Comparison of ENCODE assay signal across 8 cellular contexts in genomic region chr11:75524576-75525432, GRCh38. TPM values are rescaled to one million over a fixed set of nuclear protein-coding genes. Genes with fewer than 3 reads are reported as not detected.
DNase-seq lines count a peak whose midpoint lies in the region; ATAC-seq, FAIRE-seq and TF ChIP-seq lines count a peak whose summit lies in the region.

No MANE protein-coding gene starts in this region.

- H3K9me3 ChIP-seq in body of pancreas (no peaks in the 10 kb centered on the region), HepG2 (ENCODE audit: low read length) (no peaks in the 10 kb centered on the region), stomach (no peaks in the 10 kb centered on the region)

- H3K27me3 ChIP-seq in body of pancreas (no peaks in the 10 kb centered on the region), HepG2 (ENCODE audit: control insufficient read depth in 1 of 2, insufficient read depth in 2 of 2, low read length in 2 of 2) (no peaks in the 10 kb centered on the region), stomach (peaks cover 0 to 26% (median 12%) of the 10 kb centered on the region in 3 donors)

- H3K36me3 ChIP-seq in body of pancreas (replicated peaks in 1 of 2; ENCODE audit: insufficient read depth in 1 of 2, low read depth in 2 of 2): no peaks in the 10 kb centered on the region
- peaks cover 0 to 3% of the 10 kb centered on the region in 2 experiments; a peak in 1 of 5 replicates for H3K36me3 ChIP-seq in HepG2 (replicated peaks in 1 of 2; ENCODE audit: control insufficient read depth in 1 of 2, insufficient read depth in 2 of 2, low read length in 2 of 2)
- no peaks in the 10 kb centered on the region for H3K36me3 ChIP-seq in stomach

- ATAC-seq in body of pancreas: no peak
- ATAC-seq in HepG2: peak; percentile 15

- BruUV-seq in HepG2 (replicated peaks; lab: Mats Ljungman, UMichigan): no TSS peak

- in situ Hi-C loops in HepG2 (cut with HindIII; ENCODE audit: extremely low pct_ligation_motif_present, low pct_unique_long_range_greater_than_20kb): no loop called here

- peak overlapping the region; percentile 81 for H3K9ac ChIP-seq in HepG2 (ENCODE audit: insufficient read depth, low read depth, low read length)

- DNase-seq in CD1c-positive myeloid dendritic cell (ENCODE audit: extremely low spot score) (peak; percentile 62), H54 (ENCODE audit: insufficient read length, low spot score) (peak; percentile 87), RPMI7951 (ENCODE audit: low read depth) (peak; percentile 41), body of pancreas (peak in 3 of 4 donors; percentile 27 to 37 (median 28)), HepG2 (ENCODE audit: low spot score) (no peak), stomach (peak; percentile 27), NCI-H1105 (lab: John Stamatoyannopoulos, UW) (no peak), NCI-H1694 treated with DMSO at 0.1 percent for 48 hours (lab: John Stamatoyannopoulos, UW) (no peak)

- H3K27ac ChIP-seq in body of pancreas (peak overlapping the region in 2 of 4 donors; percentile 50 to 77), HepG2 (ENCODE audit: extremely low read length, insufficient read depth, low read length) (peak overlapping the region; percentile 79), stomach (peak overlapping the region in 2 of 5 donors; percentile 58 to 73)

- TF ChIP-seq EP300 in HepG2 (IDR thresholded peaks at IDR 0.05; ENCODE audit: low read depth in 2 of 2, low read length in 2 of 2) (no peak), HepG2 (CRISPR knock-in tag; IDR thresholded peaks at IDR 0.05; ENCODE audit: borderline replicate concordance) (no peak), stomach (IDR thresholded peaks at IDR 0.05) (no peak)

- CTCF ChIA-PET in HepG2 (lab: Yijun Ruan, JAX; ENCODE audit: low intra/inter-chr PET ratio, low total read pairs): no interaction called here

- FAIRE-seq in H54 (lab: Jason Lieb, UNC) (no peak), HepG2 (lab: Jason Lieb, UNC) (no peak)

- TF ChIP-seq CTCF in body of pancreas (IDR thresholded peaks at IDR 0.05) (no peak), HepG2 (CRISPR knock-in tag; IDR thresholded peaks at IDR 0.05) (no peak), stomach (IDR thresholded peaks at IDR 0.05) (no peak)

- no peak for TF ChIP-seq RAD21 in HepG2 (CRISPR knock-in tag; IDR thresholded peaks at IDR 0.05)

- peak overlapping the region; percentile 88 for H3K4me2 ChIP-seq in HepG2 (ENCODE audit: low read depth, low read length)

- peaks cover 54% of the 10 kb centered on the region for H3K79me2 ChIP-seq in HepG2 (ENCODE audit: insufficient read depth, low read length)

- H3K4me1 ChIP-seq in body of pancreas (peaks cover 46% of the 10 kb centered on the region), HepG2 (ENCODE audit: insufficient read depth, low read length) (peaks cover 81% of the 10 kb centered on the region), stomach (peaks cover 17 to 27% (median 20%) of the 10 kb centered on the region in 4 donors)

- no peaks in the 10 kb centered on the region; the same call in 1 of the 2 replicates for H4K20me1 ChIP-seq in HepG2 (ENCODE audit: insufficient read depth, low read length)

- no peak for TF ChIP-seq POLR2A in H54 (IDR thresholded peaks at IDR 0.05; ENCODE audit: low read depth, low read length)
- no peak for TF ChIP-seq POLR2A in body of pancreas (IDR thresholded peaks at IDR 0.05)
- no peak; a peak in 1 of 4 replicates for TF ChIP-seq POLR2A in HepG2 (IDR thresholded peaks at IDR 0.05; ENCODE audit: insufficient read depth in 1 of 2, low read depth in 2 of 2, low read length in 2 of 2)
- no peak for TF ChIP-seq POLR2A in stomach (IDR thresholded peaks at IDR 0.05)

- no peak overlapping the region for H2AFZ ChIP-seq in HepG2 (ENCODE audit: low read length)

- POLR2A ChIA-PET in HepG2 (lab: Yijun Ruan, JAX): interaction anchor here (0.7 to 1.3 kb wide), 5 partner anchors 8 to 41 kb away, joined by 3 to 5 read pairs (median 3); no protein-coding TSS in a partner anchor

- intact Hi-C loops in body of pancreas (cut with DNase I): no loop called here
- intact Hi-C loops in HepG2 (cut with micrococcal nuclease; ENCODE audit: unreplicated experiment): loop anchor here (2.0 kb wide), 1 partner anchor 28 kb away; no protein-coding TSS in a partner anchor
- intact Hi-C loops in stomach (cut with DNase I; ENCODE audit: low total_unique reads): loop anchor here (5.0 kb wide), 1 partner anchor 118 kb away; no protein-coding TSS in a partner anchor

- 4 to 5% methylated on average over 28 to 50 of the region's 52 CpGs for WGBS in body of pancreas, 2 donors
- under 1% methylated on average over 37 of the region's 52 CpGs for WGBS in HepG2 (ENCODE audit: low lambda C conversion rate)
- 9 to 12% (median 9%) methylated on average over 32 to 52 of the region's 52 CpGs for WGBS in stomach, 5 donors

- H3K4me3 ChIP-seq in body of pancreas: peak overlapping the region; percentile 50 to 78
- H3K4me3 ChIP-seq in HepG2 (replicated peaks in 1 of 3; ENCODE audit: insufficient read depth in 1 of 3, low read depth in 2 of 3, low read length in 3 of 3): peak overlapping the region; percentile 79 to 93 (median 88)
- peak overlapping the region; percentile 61 to 80 (median 70) for H3K4me3 ChIP-seq in stomach

TF ChIP-seq in HepG2, 621 proteins besides CTCF, POLR2A, EP300 and RAD21 (continues in another document):
- TF ChIP-seq FOXA3 (CRISPR knock-in tag; IDR thresholded peaks at IDR 0.05) (no peak), REL (CRISPR knock-in tag; conservative IDR thresholded peaks at IDR 0.05) (peak; percentile 70)

RNA-seq across cellular contexts. Expression of gene GDPD5, which starts 0.9 kb away (rescaled TPM):
- total RNA-seq in RPMI7951 (2014; rRNA removed; shearing (Covaris generic)): 0.84 and 1.5 TPM in 2 replicates
- total RNA-seq in body of pancreas (10 to 100 TPM; 29.6 to 73.2 TPM), HepG2 (2016; rRNA removed; fragmentation: Illumina TruSeq; extraction: Trizol) (35.8 and 67.5 TPM in 2 replicates), stomach (10 to 100 TPM in 2 of 5 donors, 1 to 10 TPM in 2, under 1 TPM in 1; 0.58 to 57.6 (median 5.9) TPM)
- total RNA-seq in HepG2 (2016; cell fraction: cytosol; rRNA removed; fragmentation: Illumina TruSeq; extraction: Trizol; ENCODE audit: low read depth): 24.1 and 26.9 TPM in 2 replicates
- 31.0 and 63.9 TPM in 2 replicates for total RNA-seq in HepG2 (2016; cell fraction: insoluble cytoplasmic fraction; rRNA removed; fragmentation: Illumina TruSeq; extraction: Trizol)
- total RNA-seq in HepG2 (2016; cell fraction: membrane; rRNA removed; fragmentation: Illumina TruSeq; extraction: Trizol): 48.4 and 52.8 TPM in 2 replicates
- 82.9 and 86.5 TPM in 2 replicates for total RNA-seq in HepG2 (2016; cell fraction: nucleus; rRNA removed; fragmentation: Illumina TruSeq; extraction: Trizol)
- polyA plus RNA-seq in HepG2 (2011; rRNA removed) (55.0 and 55.2 TPM in 2 replicates), stomach (1 to 10 TPM; 3.4 to 6.6 (median 3.9) TPM)
- 19.4 and 33.8 TPM in 2 replicates for polyA plus RNA-seq in HepG2 (2011; cell fraction: cytosol; rRNA removed)
- 229 and 337 TPM in 2 replicates for polyA plus RNA-seq in HepG2 (2011; cell fraction: nucleus; rRNA removed)
- polyA plus RNA-seq in HepG2 (2012): 36.3 and 37.7 TPM in 2 replicates
- polyA plus RNA-seq in HepG2 (2016; cell fraction: cytosol; fragmentation: Illumina TruSeq; extraction: Trizol; ENCODE audit: low read depth): 14.1 and 14.2 TPM in 2 replicates
- polyA plus RNA-seq in HepG2 (2016; cell fraction: insoluble cytoplasmic fraction; fragmentation: Illumina TruSeq; extraction: Trizol; ENCODE audit: low read depth): 33.8 and 39.1 TPM in 2 replicates
- 33.4 and 35.7 TPM in 2 replicates for polyA plus RNA-seq in HepG2 (2016; cell fraction: membrane; fragmentation: Illumina TruSeq; extraction: Trizol; ENCODE audit: low read depth)
- polyA plus RNA-seq in HepG2 (2016; cell fraction: nucleus; fragmentation: Illumina TruSeq; extraction: Trizol; ENCODE audit: insufficient read depth, low read depth): 217 and 242 TPM in 2 replicates
- polyA minus RNA-seq in HepG2 (2011; rRNA and poly(A)+ RNA removed; ENCODE audit: low replicate concordance): 39.6 and 88.9 TPM in 2 replicates
- polyA minus RNA-seq in HepG2 (2011; cell fraction: cytosol; rRNA and poly(A)+ RNA removed): 23.0 and 24.3 TPM in 2 replicates
- polyA minus RNA-seq in HepG2 (2011; cell fraction: nucleus; rRNA and poly(A)+ RNA removed): 51.5 and 67.3 TPM in 2 replicates

RNA-seq across cellular contexts. Expression of gene SERPINH1, which starts 37.2 kb away (rescaled TPM):
- 701 and 1,063 TPM in 2 replicates for total RNA-seq in RPMI7951 (2014; rRNA removed; shearing (Covaris generic))
- total RNA-seq in body of pancreas (100 to 1,000 TPM in 1 of 2 donors, 10 to 100 TPM in 1; 78.3 to 166 TPM), HepG2 (2016; rRNA removed; fragmentation: Illumina TruSeq; extraction: Trizol) (31.3 and 83.8 TPM in 2 replicates), stomach (100 to 1,000 TPM in 2 of 5 donors, 10 to 100 TPM in 3; 46.6 to 297 (median 81.0) TPM)
- 10.9 and 11.9 TPM in 2 replicates for total RNA-seq in HepG2 (2016; cell fraction: cytosol; rRNA removed; fragmentation: Illumina TruSeq; extraction: Trizol; ENCODE audit: low read depth)
- 27.2 and 84.9 TPM in 2 replicates for total RNA-seq in HepG2 (2016; cell fraction: insoluble cytoplasmic fraction; rRNA removed; fragmentation: Illumina TruSeq; extraction: Trizol)
- total RNA-seq in HepG2 (2016; cell fraction: membrane; rRNA removed; fragmentation: Illumina TruSeq; extraction: Trizol): 21.3 and 21.4 TPM in 2 replicates
- total RNA-seq in HepG2 (2016; cell fraction: nucleus; rRNA removed; fragmentation: Illumina TruSeq; extraction: Trizol): 63.4 and 80.5 TPM in 2 replicates
- polyA plus RNA-seq in HepG2 (2011; rRNA removed) (83.6 and 101 TPM in 2 replicates), stomach (10 to 100 TPM; 15.4 to 46.0 (median 39.0) TPM)
- polyA plus RNA-seq in HepG2 (2011; cell fraction: cytosol; rRNA removed): 50.5 and 96.5 TPM in 2 replicates
- 91.5 and 110 TPM in 2 replicates for polyA plus RNA-seq in HepG2 (2011; cell fraction: nucleus; rRNA removed)
- polyA plus RNA-seq in HepG2 (2012): 46.1 and 57.3 TPM in 2 replicates
- 8.9 and 11.1 TPM in 2 replicates for polyA plus RNA-seq in HepG2 (2016; cell fraction: cytosol; fragmentation: Illumina TruSeq; extraction: Trizol; ENCODE audit: low read depth)
- polyA plus RNA-seq in HepG2 (2016; cell fraction: insoluble cytoplasmic fraction; fragmentation: Illumina TruSeq; extraction: Trizol; ENCODE audit: low read depth): 30.8 and 35.3 TPM in 2 replicates
- polyA plus RNA-seq in HepG2 (2016; cell fraction: membrane; fragmentation: Illumina TruSeq; extraction: Trizol; ENCODE audit: low read depth): 15.5 and 16.1 TPM in 2 replicates
- 114 and 127 TPM in 2 replicates for polyA plus RNA-seq in HepG2 (2016; cell fraction: nucleus; fragmentation: Illumina TruSeq; extraction: Trizol; ENCODE audit: insufficient read depth, low read depth)
- 129 and 168 TPM in 2 replicates for polyA minus RNA-seq in HepG2 (2011; rRNA and poly(A)+ RNA removed; ENCODE audit: low replicate concordance)
- 52.3 and 73.2 TPM in 2 replicates for polyA minus RNA-seq in HepG2 (2011; cell fraction: cytosol; rRNA and poly(A)+ RNA removed)
- polyA minus RNA-seq in HepG2 (2011; cell fraction: nucleus; rRNA and poly(A)+ RNA removed): 20.1 and 27.8 TPM in 2 replicates

Comparison
In these comparisons a context has a peak if more than half of its experiments do, and no peak if none do; other contexts are left out.
1. DNase-seq: peak in CD1c-positive myeloid dendritic cell (single experiment), H54 (single experiment), RPMI7951 (single experiment), body of pancreas (3 of 4) and stomach (single experiment); none in HepG2 (single experiment), NCI-H1105 (single experiment) and NCI-H1694 treated with DMSO at 0.1 percent for 48 hours (single experiment).
2. Peak in every context shown above with its lines, with median percentiles within 50 percentile points of each other: H3K4me3 ChIP-seq.